20 cellular contexts compared by ENCODE assay signal in genomic region chr18:35826477-35826876, GRCh38.
"Had no signal": no experiment of that assay in that cellular context is flagged by ENCODE, and none has a peak within 500 bp of the region (broad histone marks: within the 10 kb centered on the region; RNA-seq: fewer than 3 reads in every experiment).

No MANE protein-coding gene starts in this region.

- H3K27ac Mint-ChIP-seq: activated naive CD8-positive, alpha-beta T cell treated with anti-CD3 and anti-CD28 coated beads, Interleukin-2, amount 10 ng/mL, durations not matched to agents 7 days and 5 days; effector memory CD8-positive, alpha-beta T cell; naive thymus-derived CD8-positive, alpha-beta T cell; stimulated activated naive CD8-positive, alpha-beta T cell treated with anti-CD3 and anti-CD28 coated beads, Interleukin-15, amount 100 ng/mL, for 72 hours; T-helper 1 cell treated with Interleukin-12 subunit alpha and Interleukin-12 subunit beta and Interleukin-4 antibody, amounts not matched to agents 30 μg/mL and 1 μg/mL, for 36 hours had no signal

- H3K36me3 ChIP-seq: cardiac muscle cell, ovary, right lobe of liver, suprapubic skin, transverse colon, vagina had no signal

- H3K27ac ChIP-seq: cardiac muscle cell, ovary, right lobe of liver, suprapubic skin, transverse colon, vagina had no signal

- H3K4me1 ChIP-seq: right lobe of liver, suprapubic skin, transverse colon, vagina had no signal

- H3K4me1 Mint-ChIP-seq: activated naive CD8-positive, alpha-beta T cell treated with anti-CD3 and anti-CD28 coated beads, Interleukin-2, amount 10 ng/mL, durations not matched to agents 7 days and 5 days; naive thymus-derived CD8-positive, alpha-beta T cell; stimulated activated naive CD8-positive, alpha-beta T cell treated with anti-CD3 and anti-CD28 coated beads, Interleukin-15, amount 100 ng/mL, for 72 hours had no signal

- H3K9me3 ChIP-seq: ovary, right lobe of liver, vagina had no signal

- H3K4me3 ChIP-seq: cardiac muscle cell, ovary, right lobe of liver, suprapubic skin, transverse colon, vagina had no signal

- H3K36me3 Mint-ChIP-seq: activated naive CD8-positive, alpha-beta T cell treated with anti-CD3 and anti-CD28 coated beads, Interleukin-2, amount 10 ng/mL, durations not matched to agents 7 days and 5 days had no signal

- ATAC-seq: effector memory CD8-positive, alpha-beta T cell; naive thymus-derived CD8-positive, alpha-beta T cell had no signal

- H3K9me3 Mint-ChIP-seq: effector memory CD8-positive, alpha-beta T cell had no signal

- H3K27me3 Mint-ChIP-seq: stimulated activated naive CD8-positive, alpha-beta T cell treated with anti-CD3 and anti-CD28 coated beads, Interleukin-15, amount 100 ng/mL, for 72 hours had no signal

- H3K27me3 ChIP-seq: cardiac muscle cell, ovary, right lobe of liver, suprapubic skin, transverse colon, vagina had no signal

- DNase-seq: activated CD4-positive, alpha-beta T cell treated with anti-CD3 and anti-CD28 coated beads, Interleukin-2, amount 50 U/mL, for 4 hours; activated CD4-positive, CD25-positive, alpha-beta regulatory T cell treated with anti-CD3 and anti-CD28 coated beads, Interleukin-2, amount 50 U/mL, for 72 hours; activated gamma-delta T cell treated with Interleukin-2 at 50 U/mL for 16 hours; activated naive CD8-positive, alpha-beta T cell treated with anti-CD3 and anti-CD28 coated beads, Interleukin-2, amount 10 ng/mL, durations not matched to agents 7 days and 5 days; amygdala; effector memory CD8-positive, alpha-beta T cell; foreskin fibroblast; mesenchymal stem cell; naive thymus-derived CD8-positive, alpha-beta T cell; ovary; right lobe of liver; small intestine; stimulated activated CD4-positive, alpha-beta T cell treated with anti-CD3 and anti-CD28 coated beads, Interleukin-15, amount 100 ng/mL, for 24 hours; stimulated activated CD4-positive, alpha-beta T cell treated with anti-CD3 and anti-CD28 coated beads, Interleukin-2, amount 100 ng/mL, for 48 hours; stimulated activated naive CD8-positive, alpha-beta T cell treated with anti-CD3 and anti-CD28 coated beads, Interleukin-15, amount 100 ng/mL, for 72 hours; transverse colon had no signal

- H3K4me3 Mint-ChIP-seq: activated naive CD8-positive, alpha-beta T cell treated with anti-CD3 and anti-CD28 coated beads, Interleukin-2, amount 10 ng/mL, durations not matched to agents 7 days and 5 days; effector memory CD8-positive, alpha-beta T cell; naive thymus-derived CD8-positive, alpha-beta T cell; stimulated activated naive CD8-positive, alpha-beta T cell treated with anti-CD3 and anti-CD28 coated beads, Interleukin-15, amount 100 ng/mL, for 72 hours; T-helper 1 cell treated with Interleukin-12 subunit alpha and Interleukin-12 subunit beta and Interleukin-4 antibody, amounts not matched to agents 30 μg/mL and 1 μg/mL, for 36 hours had no signal
